Comparison of ENCODE assay signal across 22 cellular contexts in genomic region chr7:45215611-45216062, GRCh38. TPM values are rescaled to one million over a fixed set of nuclear protein-coding genes. Genes with fewer than 3 reads are reported as not detected.
DNase-seq lines count a peak whose midpoint lies in the region; FAIRE-seq and TF ChIP-seq lines count a peak whose summit lies in the region.
"Had no signal": no experiment of that assay in that cellular context is flagged by ENCODE, and none has a peak within 500 bp of the region (broad histone marks: within the 10 kb centered on the region; RNA-seq: fewer than 3 reads in every experiment).

No MANE protein-coding gene starts in this region.

- peaks cover 0 to 4% (median 0%) of the 10 kb centered on the region in 45 donors for H3K27me3 ChIP-seq in dorsolateral prefrontal cortex
- H3K27me3 ChIP-seq in vagina = no peaks in the 10 kb centered on the region
- H3K27me3 ChIP-seq in small intestine (ENCODE audit: control insufficient read depth in 2 of 2, insufficient read depth in 2 of 2, low read length in 2 of 2) = peaks cover 0 to 3% of the 10 kb centered on the region in 2 donors
- H3K27me3 ChIP-seq: uterus had no signal

- H3K9me3 ChIP-seq in vagina (no peaks in the 10 kb centered on the region), small intestine (ENCODE audit: control insufficient read depth, low read depth) (no peaks in the 10 kb centered on the region)
- H3K9me3 ChIP-seq: mucosa of descending colon, suprapubic skin, uterus had no signal

- peaks cover 59% of the 10 kb centered on the region for H3K27me3 Mint-ChIP-seq in chondrocyte (ENCODE audit: low read depth)

- H3K36me3 Mint-ChIP-seq in chondrocyte (ENCODE audit: low read depth) = no peaks in the 10 kb centered on the region
- H3K36me3 Mint-ChIP-seq: CD14-positive monocyte had no signal

- H3K27ac ChIP-seq in dorsolateral prefrontal cortex (peak overlapping the region in 14 of 59 donors; percentile 10 to 62 (median 43)), vagina (no peak overlapping the region), small intestine (ENCODE audit: low read depth in 1 of 2, low read length in 1 of 2) (no peak overlapping the region)
- H3K27ac ChIP-seq: suprapubic skin, uterus had no signal

- H3K4me3 ChIP-seq in dorsolateral prefrontal cortex (no peak overlapping the region), vagina (no peak overlapping the region), small intestine (ENCODE audit: low read depth in 1 of 2, low read length in 2 of 2) (no peak overlapping the region)
- H3K4me3 ChIP-seq: K562, mucosa of descending colon, suprapubic skin, uterus had no signal

- 21 to 34% (median 31%) methylated on average over 6 to 8 of the region's 8 CpGs for WGBS in small intestine, 3 donors

- H3K9me3 Mint-ChIP-seq in chondrocyte (ENCODE audit: low read depth) = no peaks in the 10 kb centered on the region
- H3K9me3 Mint-ChIP-seq: HFFc6; T-helper 1 cell treated with Interleukin-12 subunit alpha and Interleukin-12 subunit beta and Interleukin-4 antibody, amounts not matched to agents 30 μg/mL and 1 μg/mL, for 36 hours had no signal

- TF ChIP-seq CTCF in dorsolateral prefrontal cortex (IDR thresholded peaks at IDR 0.05 in 54 of 56, conservative IDR thresholded peaks at IDR 0.05 in 2 of 56; ENCODE audit: low read depth in 1 of 56, partially characterized antibody in 56 of 56) = no peak
- no peak for TF ChIP-seq CTCF in vagina (IDR thresholded peaks at IDR 0.05)
- TF ChIP-seq CTCF in chondrocyte (IDR thresholded peaks at IDR 0.05) = no peak

- no peaks in the 10 kb centered on the region for H3K4me1 ChIP-seq in vagina
- H3K4me1 ChIP-seq in small intestine (ENCODE audit: control insufficient read depth in 2 of 2, insufficient read depth in 1 of 2, low read depth in 1 of 2, low read length in 1 of 2) = no peaks in the 10 kb centered on the region
- H3K4me1 ChIP-seq: suprapubic skin, uterus had no signal

- TF ChIP-seq POLR2A in vagina (IDR thresholded peaks at IDR 0.05) = no peak

- H3K4me1 Mint-ChIP-seq in chondrocyte (ENCODE audit: low read depth) = no peaks in the 10 kb centered on the region

- FAIRE-seq in small intestine (lab: Jason Lieb, UNC) = no peak
- FAIRE-seq: K562 had no signal

- intact Hi-C loops in dorsolateral prefrontal cortex (cut with DNase I) = no loop called here
- intact Hi-C loops in vagina (cut with DNase I) = no loop called here

- DNase-seq in NCI-H748 (lab: John Stamatoyannopoulos, UW; ENCODE audit: unreplicated experiment) = peak; percentile 22
- no peak for DNase-seq in NCI-H748 treated with DMSO at 0.1 percent for 48 hours (lab: John Stamatoyannopoulos, UW)
- peak; percentile 92 to 96 for DNase-seq in NCI-H524 (lab: John Stamatoyannopoulos, UW)
- DNase-seq in dorsolateral prefrontal cortex = peak in 6 of 10 donors; percentile 21 to 79 (median 57)
- peak; percentile 49 to 65 for DNase-seq in vagina (ENCODE audit: extremely low spot score in 2 of 2)
- no peak for DNase-seq in chondrocyte (ENCODE audit: low spot score)
- DNase-seq in activated gamma-delta T cell (lab: John Stamatoyannopoulos, UW) = no peak
- DNase-seq in small intestine = no peak
- DNase-seq: activated CD4-positive, alpha-beta T cell treated with anti-CD3 and anti-CD28 coated beads, Interleukin-2, amount 50 U/mL, for 48 hours; activated naive CD4-positive, alpha-beta T cell treated with Interleukin-2 at 50 U/mL for 16 hours; activated T-cell treated with anti-CD3 and anti-CD28 coated beads for 4 hours; DMS153; HFFc6; mucosa of descending colon; NCI-H446; Right ventricle myocardium superior; uterus had no signal

- no peaks in the 10 kb centered on the region for H3K36me3 ChIP-seq in vagina
- no peaks in the 10 kb centered on the region for H3K36me3 ChIP-seq in small intestine (ENCODE audit: control insufficient read depth in 2 of 2, insufficient read depth in 2 of 2, low read length in 2 of 2)
- H3K36me3 ChIP-seq: suprapubic skin, uterus had no signal

- no peak overlapping the region for H3K27ac Mint-ChIP-seq in chondrocyte (ENCODE audit: unreplicated experiment)
- H3K27ac Mint-ChIP-seq: HFFc6; T-helper 1 cell treated with Interleukin-12 subunit alpha and Interleukin-12 subunit beta and Interleukin-4 antibody, amounts not matched to agents 30 μg/mL and 1 μg/mL, for 36 hours had no signal

- H3K4me3 Mint-ChIP-seq in chondrocyte (ENCODE audit: unreplicated experiment) = no peak overlapping the region
- H3K4me3 Mint-ChIP-seq: CD14-positive monocyte; HFFc6; T-helper 1 cell treated with Interleukin-12 subunit alpha and Interleukin-12 subunit beta and Interleukin-4 antibody, amounts not matched to agents 30 μg/mL and 1 μg/mL, for 36 hours had no signal

RNA-seq across cellular contexts. Expression of gene RAMP3, which starts 58.0 kb away (rescaled TPM):
- 10 to 100 TPM in 71 of 120 experiments, 1 to 10 TPM in 49; 2.2 to 25.9 (median 10.8) TPM for total RNA-seq in dorsolateral prefrontal cortex
- total RNA-seq in vagina = 50.1 TPM
- not detected in 3 replicates for total RNA-seq in chondrocyte
- polyA plus RNA-seq in small intestine = 10 to 100 TPM in 1 of 3 donors, 1 to 10 TPM in 1, under 1 TPM in 1; 0.67 to 48.6 (median 5.9) TPM
- total RNA-seq: HFFc6, K562 had no signal
- polyA plus RNA-seq: CD14-positive monocyte, fibroblast of lung, K562 had no signal

Comparison
In these comparisons a context has a peak if more than half of its experiments do, and no peak if none do; other contexts are left out.
1. DNase-seq: peak in NCI-H748 (single experiment), NCI-H524 (2 of 2), dorsolateral prefrontal cortex (6 of 10) and vagina (2 of 2); none in NCI-H748 treated with DMSO at 0.1 percent for 48 hours (single experiment), chondrocyte (single experiment), activated gamma-delta T cell (single experiment) and small intestine (single experiment).